In genomic region chr6:150254671-150255228, GRCh38 we compare ENCODE assay signal across 1 cellular context.
TF ChIP-seq lines count a peak whose summit lies in the region.

No MANE protein-coding gene starts in this region.

TF ChIP-seq in IMR-90, 13 proteins besides CTCF, POLR2A, EP300 and RAD21 (continued from another document):
- no peak for TF ChIP-seq ELK1 (IDR thresholded peaks at IDR 0.05; ENCODE audit: borderline replicate concordance, low read depth, low read length)
- TF ChIP-seq MAZ (IDR thresholded peaks at IDR 0.05; ENCODE audit: borderline replicate concordance, low read depth, low read length): no peak
TF ChIP-seq in IMR-90: peak in this region for 0.
